8 cellular contexts compared by ENCODE assay signal in the genomic region with DNA sequence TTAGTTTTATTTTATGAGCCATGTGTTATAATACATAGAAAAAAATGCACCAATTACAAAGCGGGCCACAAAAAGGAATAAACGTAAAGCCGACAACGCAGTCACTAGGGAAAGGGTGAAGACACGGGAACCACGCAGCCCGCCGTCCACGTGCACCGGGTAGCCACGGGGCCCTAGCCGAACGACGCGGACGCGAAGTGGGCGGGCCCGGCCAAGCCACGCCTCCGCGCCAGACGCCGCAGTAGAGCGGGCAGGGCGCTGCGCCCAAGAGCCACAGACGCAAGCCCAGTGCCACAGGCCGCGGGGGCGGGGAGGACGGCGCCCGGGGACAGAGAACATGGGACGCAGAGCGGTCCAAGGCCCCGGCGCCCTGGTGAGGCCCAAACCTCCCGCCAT. TPM values are rescaled to one million over a fixed set of nuclear protein-coding genes. Genes with fewer than 3 reads are reported as not detected.
A peak's percentile ranks its signal among the peaks of the same experiment; 100 is the strongest.
DNase-seq lines count a peak whose midpoint lies in the region; ATAC-seq and TF ChIP-seq lines count a peak whose summit lies in the region.

A gene with protein sequence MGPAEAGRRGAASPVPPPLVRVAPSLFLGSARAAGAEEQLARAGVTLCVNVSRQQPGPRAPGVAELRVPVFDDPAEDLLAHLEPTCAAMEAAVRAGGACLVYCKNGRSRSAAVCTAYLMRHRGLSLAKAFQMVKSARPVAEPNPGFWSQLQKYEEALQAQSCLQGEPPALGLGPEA (plus strand): TSS at position 274 of the 396 bp plus-strand sequence. CDS start 328 bp downstream, outside the sequence.

- ATAC-seq in HG02678 (IDR thresholded peaks at IDR 0.05; ENCODE audit: unreplicated experiment) (peak; percentile 58), sciatic nerve (peak; percentile 88)

- H3K36me3 ChIP-seq in ascending aorta: no peaks in the 10 kb centered on the region

- no peaks in the 10 kb centered on the region for H3K27me3 Mint-ChIP-seq in T-helper 2 cell treated with Interferon-gamma antibody and Interleukin-4, amounts not matched to agents 5 μg/mL and 100 μg/mL, for 36 hours (ENCODE audit: low read depth)

- DNase-seq in NCI-H128 (lab: John Stamatoyannopoulos, UW; ENCODE audit: unreplicated experiment) (peak; percentile 47), ascending aorta (ENCODE audit: low spot score in 2 of 2) (peak; percentile 69 to 96), hippocampal formation (lab: John Stamatoyannopoulos, UW) (peak; percentile 87), sciatic nerve (ENCODE audit: low spot score) (peak; percentile 95), OCI-M2 (lab: John Stamatoyannopoulos, UW; ENCODE audit: unreplicated experiment) (no peak)
- peak; percentile 94 for DNase-seq in T-helper 2 cell treated with Interferon-gamma antibody and Interleukin-4, amounts not matched to agents 5 μg/mL and 100 μg/mL, for 36 hours (ENCODE audit: low spot score)

- H3K4me3 ChIP-seq in ascending aorta: peak within 1 kb of the TSS; percentile 68 to 72

- H3K9me3 ChIP-seq in ascending aorta: no peaks in the 10 kb centered on the region

- no peak for TF ChIP-seq CTCF in ascending aorta (IDR thresholded peaks at IDR 0.05)

- intact Hi-C loops in ascending aorta (cut with DNase I): loop anchor here (1.0 to 10.0 kb wide), 8 partner anchors 8 to 945 kb away; a partner anchor contains a TSS
- intact Hi-C loops in sciatic nerve (cut with DNase I): no loop called here

- H3K4me3 Mint-ChIP-seq in T-helper 2 cell treated with Interferon-gamma antibody and Interleukin-4, amounts not matched to agents 5 μg/mL and 100 μg/mL, for 36 hours: peak within 1 kb of the TSS; percentile 96

- H3K9me3 Mint-ChIP-seq in T-helper 2 cell treated with Interferon-gamma antibody and Interleukin-4, amounts not matched to agents 5 μg/mL and 100 μg/mL, for 36 hours: no peaks in the 10 kb centered on the region

- peaks cover 63% of the 10 kb centered on the region for H3K4me1 Mint-ChIP-seq in T-helper 2 cell treated with Interferon-gamma antibody and Interleukin-4, amounts not matched to agents 5 μg/mL and 100 μg/mL, for 36 hours (ENCODE audit: low read depth)

- no peaks in the 10 kb centered on the region for H3K27me3 ChIP-seq in ascending aorta

- peaks cover 19 to 25% of the 10 kb centered on the region in 2 donors for H3K4me1 ChIP-seq in ascending aorta

- peak within 1 kb of the TSS; percentile 90 for H3K27ac Mint-ChIP-seq in T-helper 2 cell treated with Interferon-gamma antibody and Interleukin-4, amounts not matched to agents 5 μg/mL and 100 μg/mL, for 36 hours

- peak; percentile 91 for TF ChIP-seq POLR2A in GM15510 (IDR thresholded peaks at IDR 0.05; ENCODE audit: borderline replicate concordance, extremely low read depth, insufficient read length)

- peak within 1 kb of the TSS; percentile 94 to 98 for H3K27ac ChIP-seq in ascending aorta

- peaks cover 62% of the 10 kb centered on the region for H3K36me3 Mint-ChIP-seq in T-helper 2 cell treated with Interferon-gamma antibody and Interleukin-4, amounts not matched to agents 5 μg/mL and 100 μg/mL, for 36 hours (ENCODE audit: low read depth)

RNA-seq across cellular contexts. Expression of the gene that starts here (rescaled TPM):
- total RNA-seq in ascending aorta (72.3 TPM), sciatic nerve (4.5 TPM)

Comparison
In these comparisons a context has a peak if more than half of its experiments do, and no peak if none do; other contexts are left out.
1. RNA of the gene that starts here (total RNA-seq): 72.3 TPM in ascending aorta (single experiment); 4.5 TPM in sciatic nerve (single experiment); every median in the first group is over 10 times any median in the second.